ENCODE assay signal across 1 cellular context in genomic region chr6:20946037-20946436, GRCh38.
TF ChIP-seq lines count a peak whose summit lies in the region.

No MANE protein-coding gene starts in this region.

TF ChIP-seq in GM23338, 12 proteins besides CTCF, POLR2A, EP300 and RAD21 (continued from another document):
- no peak for TF ChIP-seq ZNF331 (CRISPR knock-in tag; IDR thresholded peaks at IDR 0.05; ENCODE audit: low read depth)
